ENCODE assay signal across 22 cellular contexts in genomic region chr14:101754893-101755292, GRCh38.
"Had no signal": no experiment of that assay in that cellular context is flagged by ENCODE, and none has a peak within 500 bp of the region (broad histone marks: within the 10 kb centered on the region; RNA-seq: fewer than 3 reads in every experiment).

No MANE protein-coding gene starts in this region.

- H3K27ac Mint-ChIP-seq: dendritic cell treated with granulocyte-macrophage colony-stimulating factor and Interleukin-4, amounts not matched to agents 40 ng/mL and 50 ng/mL, for 4 days; effector memory CD8-positive, alpha-beta T cell; endodermal cell had no signal

- H3K27ac ChIP-seq: colonic mucosa, coronary artery, dorsolateral prefrontal cortex, epithelial cell of prostate, esophagus squamous epithelium, foreskin keratinocyte, gastrocnemius medialis, gastroesophageal sphincter, heart left ventricle, heart right ventricle had no signal

- DNase-seq: colonic mucosa; cortex of kidney; dermis blood vessel endothelial cell; dorsolateral prefrontal cortex; effector CD4-positive, alpha-beta T cell; effector CD8-positive, alpha-beta T cell; effector memory CD4-positive, alpha-beta T cell; effector memory CD8-positive, alpha-beta T cell; endodermal cell; erythroblast; esophagus squamous epithelium; foreskin fibroblast; foreskin keratinocyte; foreskin melanocyte; gastrocnemius medialis; glutamatergic neuron; heart left ventricle; heart right ventricle had no signal

- H3K4me1 Mint-ChIP-seq: endodermal cell had no signal

- H3K36me3 ChIP-seq: colonic mucosa, esophagus squamous epithelium, gastrocnemius medialis, gastroesophageal sphincter, heart left ventricle, heart right ventricle had no signal

- H3K4me3 Mint-ChIP-seq: dendritic cell treated with granulocyte-macrophage colony-stimulating factor and Interleukin-4, amounts not matched to agents 40 ng/mL and 50 ng/mL, for 4 days; effector memory CD8-positive, alpha-beta T cell; endodermal cell had no signal

- H3K4me3 ChIP-seq: colonic mucosa, coronary artery, dorsolateral prefrontal cortex, esophagus squamous epithelium, gastrocnemius medialis, gastroesophageal sphincter, heart left ventricle, heart right ventricle had no signal

- H3K9me3 ChIP-seq: colonic mucosa, esophagus squamous epithelium, gastrocnemius medialis, gastroesophageal sphincter, heart left ventricle had no signal

- H3K9me3 Mint-ChIP-seq: effector memory CD8-positive, alpha-beta T cell had no signal

- H3K4me1 ChIP-seq: colonic mucosa had no signal
